ENCODE assay signal across 9 cellular contexts in the genomic region with DNA sequence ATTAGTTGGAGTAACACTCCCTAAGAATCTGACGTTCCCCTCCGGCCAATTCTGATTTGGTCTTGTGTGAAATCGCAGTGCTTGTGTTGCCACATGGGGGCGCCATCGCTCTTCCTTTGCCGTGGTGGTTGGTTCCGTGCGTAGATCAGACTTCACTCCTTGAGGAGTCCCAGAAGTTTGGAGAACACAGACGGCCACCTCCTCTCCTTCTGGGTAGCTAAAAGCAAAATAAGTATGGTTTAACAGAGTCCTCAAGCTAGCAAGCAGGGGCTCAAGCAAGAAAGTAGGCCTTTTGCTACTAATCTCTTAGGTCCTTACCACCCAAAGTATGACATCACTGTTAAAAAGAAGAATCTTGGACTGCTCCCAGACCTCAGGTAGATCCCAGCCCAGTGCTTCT. TPM values are rescaled to one million over a fixed set of nuclear protein-coding genes. Genes with fewer than 3 reads are reported as not detected.
DNase-seq lines count a peak whose midpoint lies in the region; ATAC-seq, FAIRE-seq and TF ChIP-seq lines count a peak whose summit lies in the region.
"Had no signal": no experiment of that assay in that cellular context is flagged by ENCODE, and none has a peak within 500 bp of the region (broad histone marks: within the 10 kb centered on the region; RNA-seq: fewer than 3 reads in every experiment).

No MANE protein-coding gene starts in this region.

- intact Hi-C loops in Caco-2 (cut with micrococcal nuclease; ENCODE audit: unreplicated experiment), result loop anchor here (1.0 kb wide), 4 partner anchors 137 to 236 kb away; no protein-coding TSS in a partner anchor

- dilution Hi-C loops in keratinocyte (cut with MboI; ENCODE audit: extremely low pct_ligation_motif_present, low sequenced_read_pairs), result no loop called here

- TF ChIP-seq CTCF in Caco-2 (IDR thresholded peaks at IDR 0.05; ENCODE audit: insufficient read depth in 1 of 2, low read depth in 1 of 2, low read length in 1 of 2, severe bottlenecking in 1 of 2, unreplicated experiment in 1 of 2) (peak; percentile 92 to 95), bronchial epithelial cell (IDR thresholded peaks at IDR 0.05; ENCODE audit: insufficient read depth, low read length, severe bottlenecking) (peak; percentile 91), keratinocyte (optimal IDR thresholded peaks at IDR 0.05 in 1 of 3, IDR thresholded peaks at IDR 0.05 in 1 of 3, conservative IDR thresholded peaks at IDR 0.05 in 1 of 3; ENCODE audit: extremely low read depth in 1 of 3, insufficient read depth in 2 of 3, low read length in 3 of 3) (peak; percentile 87 to 96 (median 96))

- H3K9me3 Mint-ChIP-seq in Caco-2 (ENCODE audit: unreplicated experiment), result no peaks in the 10 kb centered on the region

- H3K79me2 ChIP-seq in keratinocyte (ENCODE audit: control insufficient read depth, insufficient read depth, low read length), result no peaks in the 10 kb centered on the region

- H3K4me2 ChIP-seq in keratinocyte (ENCODE audit: control insufficient read depth, extremely low read depth, insufficient read depth, low read depth, low read length), result peak overlapping the region; percentile 39

- H3K4me1 ChIP-seq in Caco-2 (no peaks in the 10 kb centered on the region), keratinocyte (ENCODE audit: control insufficient read depth, extremely low read depth, insufficient read depth, low read length) (peaks cover 12% of the 10 kb centered on the region)

- POLR2A ChIA-PET in Caco-2 (lab: Charles Lee), result interaction anchor here (0.7 kb wide), 1 partner anchor 137 kb away, joined by 7 read pairs; no protein-coding TSS in a partner anchor

- no peaks in the 10 kb centered on the region for H3K36me3 ChIP-seq in Caco-2 (ENCODE audit: control insufficient read depth, insufficient read depth, low read length)
- no peaks in the 10 kb centered on the region for H3K36me3 ChIP-seq in bronchial epithelial cell (ENCODE audit: control insufficient read depth, insufficient read depth, low read length)
- H3K36me3 ChIP-seq in keratinocyte (ENCODE audit: control insufficient read depth in 2 of 2, extremely low read depth in 1 of 2, insufficient read depth in 2 of 2, low read length in 2 of 2), result no peaks in the 10 kb centered on the region

- H3K9ac ChIP-seq in keratinocyte (ENCODE audit: control insufficient read depth, extremely low read depth, insufficient read depth, low read length), result no peak overlapping the region

- H3K36me3 Mint-ChIP-seq in Caco-2 (ENCODE audit: insufficient read depth, unreplicated experiment), result peaks cover 19% of the 10 kb centered on the region

- H3K9me1 ChIP-seq in keratinocyte (ENCODE audit: control insufficient read depth, extremely low read depth, insufficient read depth, low read length), result no peaks in the 10 kb centered on the region

- no peaks in the 10 kb centered on the region for H3K27me3 Mint-ChIP-seq in Caco-2 (ENCODE audit: insufficient read depth, unreplicated experiment)

- H3K4me1 Mint-ChIP-seq in Caco-2 (ENCODE audit: low read depth, unreplicated experiment), result peaks cover 8% of the 10 kb centered on the region

- CTCF ChIA-PET in Caco-2 (lab: Charles Lee), result interaction anchor here (0.6 to 3.0 kb wide), 4 partner anchors 10 to 176 kb away, joined by 3 to 32 read pairs (median 6); no protein-coding TSS in a partner anchor

- no peaks in the 10 kb centered on the region for H3K9me3 ChIP-seq in Caco-2
- H3K9me3 ChIP-seq in keratinocyte (ENCODE audit: control insufficient read depth, low read depth, low read length), result no peaks in the 10 kb centered on the region

- H3K27ac ChIP-seq in keratinocyte (ENCODE audit: control insufficient read depth, insufficient read depth, low read length), result no peak overlapping the region

- no peak for FAIRE-seq in bronchial epithelial cell (lab: Jason Lieb, UNC)
- FAIRE-seq in keratinocyte (lab: Jason Lieb, UNC), result peak; percentile 67
- FAIRE-seq: colon had no signal

- BruUV-seq in Caco-2 (replicated peaks; lab: Mats Ljungman, UMichigan), result no TSS peak

- no peaks in the 10 kb centered on the region for H4K20me1 ChIP-seq in keratinocyte (ENCODE audit: control insufficient read depth, extremely low read depth, insufficient read depth, low read length)

- DNase-seq in Caco-2, result peak; percentile 77 to 85
- DNase-seq in HCEC 1CT, result peak; percentile 74
- peak; percentile 64 for DNase-seq in NCI-H345 (lab: John Stamatoyannopoulos, UW)
- DNase-seq in activated CD4-positive, CD25-positive, alpha-beta regulatory T cell (lab: John Stamatoyannopoulos, UW), result peak; percentile 37 to 60 (median 48)
- peak; percentile 71 for DNase-seq in bronchial epithelial cell (ENCODE audit: low read depth)
- DNase-seq in keratinocyte (ENCODE audit: low read depth, low spot score), result peak; percentile 32
- peak; percentile 62 to 84 (median 70) for DNase-seq in stimulated activated CD4-positive, alpha-beta T cell treated with anti-CD3 and anti-CD28 coated beads, Interleukin-1b, Interleukin-23, amount 100 ng/mL, for 24 hours (ENCODE audit: low read depth in 4 of 4, low spot score in 1 of 4)

- no peak overlapping the region for H3K4me3 Mint-ChIP-seq in Caco-2 (ENCODE audit: unreplicated experiment)

- H3K27me3 ChIP-seq in Caco-2 (replicated peaks; ENCODE audit: control insufficient read depth, insufficient read depth, low read length), result no peaks in the 10 kb centered on the region
- no peaks in the 10 kb centered on the region for H3K27me3 ChIP-seq in bronchial epithelial cell (ENCODE audit: control insufficient read depth, insufficient read depth, low read length)
- no peaks in the 10 kb centered on the region for H3K27me3 ChIP-seq in keratinocyte (ENCODE audit: control insufficient read depth, extremely low read depth, insufficient read depth, low read length)

- no peak overlapping the region for H3K27ac Mint-ChIP-seq in Caco-2 (ENCODE audit: unreplicated experiment)

- no peak for ATAC-seq in HG02884 (IDR thresholded peaks at IDR 0.05; ENCODE audit: unreplicated experiment)

- H3K4me3 ChIP-seq in Caco-2 (ENCODE audit: low read depth, low read length), result no peak overlapping the region
- no peak overlapping the region for H3K4me3 ChIP-seq in bronchial epithelial cell (ENCODE audit: low read depth, low read length)
- no peak overlapping the region for H3K4me3 ChIP-seq in keratinocyte (ENCODE audit: control insufficient read depth in 2 of 3, extremely low read depth in 1 of 3, insufficient read depth in 2 of 3, low read depth in 1 of 3, low read length in 3 of 3)

- no peak overlapping the region for H2AFZ ChIP-seq in keratinocyte (ENCODE audit: control insufficient read depth, low read length)

RNA-seq across cellular contexts. Expression of a gene that starts 59.5 kb away (rescaled TPM):
- 237 and 249 TPM in 2 replicates for total RNA-seq in Caco-2 (2022)
- total RNA-seq in bronchial epithelial cell, result 122 and 142 TPM in 2 replicates
- 51.4 to 119 TPM (median 79.3 TPM) in 3 replicates for polyA plus RNA-seq in keratinocyte
- polyA plus RNA-seq in keratinocyte (2011; ENCODE audit: low read depth), result 311 TPM
- polyA plus RNA-seq in keratinocyte (2011; cell fraction: cytosol; rRNA removed), result 54.1 and 110 TPM in 2 replicates
- 76.2 and 113 TPM in 2 replicates for polyA plus RNA-seq in keratinocyte (2011; cell fraction: nucleus; rRNA removed)
- 149 and 161 TPM in 2 replicates for polyA plus RNA-seq in keratinocyte (2012; ENCODE audit: low replicate concordance)
- 13.6 to 125 TPM (median 59.3 TPM) in 3 replicates for polyA minus RNA-seq in keratinocyte
- 95.7 TPM for polyA minus RNA-seq in keratinocyte (2011; cell fraction: cytosol; rRNA and poly(A)+ RNA removed)
- 52.8 and 113 TPM in 2 replicates for polyA minus RNA-seq in keratinocyte (2011; cell fraction: nucleus; rRNA and poly(A)+ RNA removed)
